In genomic region chr22:36334081-36334831, GRCh38 we compare ENCODE assay signal across 8 cellular contexts. TPM values are rescaled to one million over a fixed set of nuclear protein-coding genes. Genes with fewer than 3 reads are reported as not detected.
DNase-seq lines count a peak whose midpoint lies in the region; ATAC-seq and TF ChIP-seq lines count a peak whose summit lies in the region.

No MANE protein-coding gene starts in this region.

- TF ChIP-seq CTCF in GM12864 (IDR thresholded peaks at IDR 0.05; ENCODE audit: low read depth, low read length, missing control alignments) (peak; percentile 10), RWPE1 (conservative IDR thresholded peaks at IDR 0.05; ENCODE audit: low read depth) (no peak), neural crest cell (conservative IDR thresholded peaks at IDR 0.05) (no peak)

- POLR2A ChIA-PET in RWPE1 (lab: Yijun Ruan, JAX; ENCODE audit: low non-redundant PET): no interaction called here

- intact Hi-C loops in dendritic cell treated with granulocyte-macrophage colony-stimulating factor and Interleukin-4, amounts not matched to agents 40 ng/mL and 50 ng/mL, for 4 days (cut with micrococcal nuclease): loop anchor here (5.0 kb wide), 3 partner anchors 38 to 118 kb away; partner anchors contain the start of gene MYH9

- H3K4me1 Mint-ChIP-seq in dendritic cell treated with granulocyte-macrophage colony-stimulating factor and Interleukin-4, amounts not matched to agents 40 ng/mL and 50 ng/mL, for 4 days (ENCODE audit: low read depth): peaks cover 93% of the 10 kb centered on the region
- H3K4me1 Mint-ChIP-seq in neural crest cell: peaks cover 82% of the 10 kb centered on the region

- H3K36me3 Mint-ChIP-seq in dendritic cell treated with granulocyte-macrophage colony-stimulating factor and Interleukin-4, amounts not matched to agents 40 ng/mL and 50 ng/mL, for 4 days (ENCODE audit: low read depth): peaks cover 92% of the 10 kb centered on the region
- H3K36me3 Mint-ChIP-seq in neural crest cell (ENCODE audit: low read depth): peaks cover 11% of the 10 kb centered on the region

- H3K9me3 Mint-ChIP-seq in dendritic cell treated with granulocyte-macrophage colony-stimulating factor and Interleukin-4, amounts not matched to agents 40 ng/mL and 50 ng/mL, for 4 days: no peaks in the 10 kb centered on the region
- H3K9me3 Mint-ChIP-seq in neural crest cell: no peaks in the 10 kb centered on the region

- CTCF ChIA-PET in RWPE1 (lab: Yijun Ruan, JAX): interaction anchor here (0.6 kb wide), 1 partner anchor 13 kb away, joined by 6 read pairs; no protein-coding TSS in a partner anchor

- peak overlapping the region; percentile 88 for H3K27ac Mint-ChIP-seq in dendritic cell treated with granulocyte-macrophage colony-stimulating factor and Interleukin-4, amounts not matched to agents 40 ng/mL and 50 ng/mL, for 4 days
- peak overlapping the region; percentile 89 for H3K27ac Mint-ChIP-seq in neural crest cell (ENCODE audit: unreplicated experiment)

- H3K27me3 Mint-ChIP-seq in dendritic cell treated with granulocyte-macrophage colony-stimulating factor and Interleukin-4, amounts not matched to agents 40 ng/mL and 50 ng/mL, for 4 days: no peaks in the 10 kb centered on the region
- no peaks in the 10 kb centered on the region for H3K27me3 Mint-ChIP-seq in neural crest cell (ENCODE audit: low read depth)

- H3K27ac ChIP-seq in RWPE1: peak overlapping the region; percentile 100

- DNase-seq in GM12864 (ENCODE audit: low read depth) (no peak), RWPE1 (ENCODE audit: low spot score) (no peak), neural crest cell (ENCODE audit: low read depth, low spot score) (no peak), NCI-H345 treated with DMSO at 0.1 percent for 48 hours (lab: John Stamatoyannopoulos, UW; ENCODE audit: unreplicated experiment) (no peak), NCI-H82 treated with DMSO at 0.1 percent for 48 hours (lab: John Stamatoyannopoulos, UW; ENCODE audit: unreplicated experiment) (no peak)
- DNase-seq in NK-92 treated with Interleukin-12 subunit alpha and Interleukin-12 subunit beta, amount 100 ng/mL, for 24 hours (lab: John Stamatoyannopoulos, UW): no peak

- no peak overlapping the region for H3K4me3 ChIP-seq in GM12864 (ENCODE audit: low read depth, low read length)

- ATAC-seq in HG03378 (IDR thresholded peaks at IDR 0.05; ENCODE audit: unreplicated experiment): no peak

- H3K4me3 Mint-ChIP-seq in dendritic cell treated with granulocyte-macrophage colony-stimulating factor and Interleukin-4, amounts not matched to agents 40 ng/mL and 50 ng/mL, for 4 days: peak overlapping the region; percentile 49
- no peak overlapping the region for H3K4me3 Mint-ChIP-seq in neural crest cell

RNA-seq across cellular contexts. Expression of gene MYH9, which starts 53.5 kb away (rescaled TPM):
- total RNA-seq in neural crest cell: 160 and 171 TPM in 2 replicates
